10 cellular contexts compared by ENCODE assay signal in genomic region chr7:92767427-92767826, GRCh38.
DNase-seq lines count a peak whose midpoint lies in the region; ATAC-seq, FAIRE-seq and TF ChIP-seq lines count a peak whose summit lies in the region.
"Had no signal": no experiment of that assay in that cellular context is flagged by ENCODE, and none has a peak within 500 bp of the region (broad histone marks: within the 10 kb centered on the region; RNA-seq: fewer than 3 reads in every experiment).

No MANE protein-coding gene starts in this region.

- peak overlapping the region in 2 of 3 experiments; percentile 6 to 26 for H3K27ac Mint-ChIP-seq in nephron

- no peak overlapping the region for H3K4me3 Mint-ChIP-seq in nephron

- no peak for TF ChIP-seq CTCF in bronchial epithelial cell (IDR thresholded peaks at IDR 0.05; ENCODE audit: insufficient read depth, low read length, severe bottlenecking)
- TF ChIP-seq CTCF in nephron (IDR thresholded peaks at IDR 0.05; ENCODE audit: unreplicated experiment in 3 of 3), result peak in 1 of 3 experiments; percentile 6

- peaks cover 34% of the 10 kb centered on the region for H3K36me3 Mint-ChIP-seq in nephron (ENCODE audit: low read depth)

- H3K27ac ChIP-seq in KOPT-K1 (ENCODE audit: low read depth, low read length, poor library complexity, severe bottlenecking), result peak overlapping the region; percentile 96

- H3K36me3 ChIP-seq in KOPT-K1 (ENCODE audit: insufficient read depth, low read length) (peaks cover 99% of the 10 kb centered on the region), bronchial epithelial cell (ENCODE audit: control insufficient read depth, insufficient read depth, low read length) (peaks cover 2% of the 10 kb centered on the region)

- peak; percentile 11 for DNase-seq in NCI-H748 (lab: John Stamatoyannopoulos, UW; ENCODE audit: unreplicated experiment)
- DNase-seq in NCI-H748 treated with DMSO at 0.1 percent for 48 hours (lab: John Stamatoyannopoulos, UW), result no peak
- peak; percentile 35 for DNase-seq in bronchial epithelial cell (ENCODE audit: low read depth)
- DNase-seq in stimulated activated naive CD4-positive, alpha-beta T cell (lab: John Stamatoyannopoulos, UW), result no peak
- DNase-seq: KG1, NCI-H345 had no signal

- H3K4me3 ChIP-seq in bronchial epithelial cell (ENCODE audit: low read depth, low read length), result no peak overlapping the region

- H3K9me3 Mint-ChIP-seq in nephron, result no peaks in the 10 kb centered on the region

- no peaks in the 10 kb centered on the region for H3K27me3 Mint-ChIP-seq in nephron (ENCODE audit: low read depth)

- no peak for ATAC-seq in HG02973 (IDR thresholded peaks at IDR 0.05; ENCODE audit: unreplicated experiment)
- no peak for ATAC-seq in GM18858 (IDR thresholded peaks at IDR 0.05; ENCODE audit: unreplicated experiment)

- FAIRE-seq in bronchial epithelial cell (lab: Jason Lieb, UNC), result no peak

- no peaks in the 10 kb centered on the region for H3K27me3 ChIP-seq in bronchial epithelial cell (ENCODE audit: control insufficient read depth, insufficient read depth, low read length)

- H3K4me1 Mint-ChIP-seq in nephron, result peaks cover 43% of the 10 kb centered on the region

- H3K9me3 ChIP-seq in KOPT-K1 (ENCODE audit: insufficient read depth, low read length, poor library complexity, severe bottlenecking), result no peaks in the 10 kb centered on the region

Comparison
In these comparisons a context has a peak if more than half of its experiments do, and no peak if none do; other contexts are left out.
1. DNase-seq: peak in NCI-H748 (single experiment) and bronchial epithelial cell (single experiment); none in NCI-H748 treated with DMSO at 0.1 percent for 48 hours (single experiment) and stimulated activated naive CD4-positive, alpha-beta T cell (0 of 6).